Comparison of ENCODE assay signal across 21 cellular contexts in genomic region chr4:131085009-131085408, GRCh38.
"Had no signal": no experiment of that assay in that cellular context is flagged by ENCODE, and none has a peak within 500 bp of the region (broad histone marks: within the 10 kb centered on the region; RNA-seq: fewer than 3 reads in every experiment).

No MANE protein-coding gene starts in this region.

- H3K27me3 ChIP-seq: adrenal gland, ovary, suprapubic skin, transverse colon, vagina had no signal

- DNase-seq: activated CD4-positive, alpha-beta T cell treated with anti-CD3 and anti-CD28 coated beads, Interleukin-2, amount 50 U/mL, for 1 hour; activated CD4-positive, CD25-positive, alpha-beta regulatory T cell treated with anti-CD3 and anti-CD28 coated beads, Interleukin-2, amount 50 U/mL, for 72 hours; activated CD8-positive, alpha-beta memory T cell treated with anti-CD3 and anti-CD28 coated beads, Interleukin-2, amount 50 U/mL, for 4 hours; activated effector memory CD4-positive, alpha-beta T cell treated with Interleukin-2 at 50 U/mL for 16 hours; activated T-cell treated with anti-CD3 and anti-CD28 coated beads, Interleukin-2, amount 50 U/mL, for 48 hours; adrenal gland; effector CD4-positive, alpha-beta T cell; kidney; natural killer cell; ovary; stimulated activated CD4-positive, alpha-beta T cell treated with anti-CD3 and anti-CD28 coated beads, Interleukin-4, amount 100 ng/mL, for 1 hour; stimulated activated naive CD8-positive, alpha-beta T cell treated with anti-CD3 and anti-CD28 coated beads, Interleukin-15, amount 100 ng/mL, for 72 hours; transverse colon had no signal

- H3K27ac ChIP-seq: adrenal gland, ovary, suprapubic skin, transverse colon, vagina, VCaP had no signal

- H3K4me3 ChIP-seq: adrenal gland, lung, ovary, smooth muscle cell, suprapubic skin, transverse colon, vagina had no signal

- ATAC-seq: activated naive CD4-positive, alpha-beta T cell treated with anti-CD3 and anti-CD28 coated beads, Interleukin-2, amount 50 U/mL, for 72 hours; left lobe of liver; natural killer cell; sciatic nerve; stimulated activated naive CD8-positive, alpha-beta T cell treated with anti-CD3 and anti-CD28 coated beads, Interleukin-15, amount 100 ng/mL, for 72 hours had no signal

- H3K9me3 ChIP-seq: adrenal gland, ovary, suprapubic skin, transverse colon, vagina had no signal

- H3K4me1 ChIP-seq: adrenal gland, suprapubic skin, transverse colon, vagina had no signal

- H3K36me3 ChIP-seq: adrenal gland, ovary, suprapubic skin, transverse colon, vagina had no signal
